In the genomic region with DNA sequence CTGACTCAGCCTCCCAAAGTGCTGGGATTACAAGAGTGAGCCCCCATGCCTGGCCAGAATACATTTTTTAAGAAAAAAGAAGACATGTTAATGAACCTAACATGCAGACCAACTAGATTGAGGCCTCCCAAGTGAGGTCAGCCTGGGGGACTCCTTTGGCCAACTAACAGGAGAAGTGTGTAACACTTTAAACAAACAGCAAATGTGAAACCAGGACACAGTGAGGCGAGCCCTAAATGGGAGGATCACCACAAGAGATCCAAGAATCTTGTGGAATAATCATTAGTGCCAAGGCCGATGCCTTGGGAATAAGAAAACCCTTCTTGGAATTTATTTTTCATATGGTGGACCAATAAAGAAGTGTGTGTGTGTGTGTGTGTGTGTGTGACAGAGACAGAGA, we compare ENCODE assay signal across 17 cellular contexts.
A peak's percentile ranks its signal among the peaks of the same experiment; 100 is the strongest.
DNase-seq lines count a peak whose midpoint lies in the region; ATAC-seq and TF ChIP-seq lines count a peak whose summit lies in the region.
"Had no signal": no experiment of that assay in that cellular context is flagged by ENCODE, and none has a peak within 500 bp of the region (broad histone marks: within the 10 kb centered on the region; RNA-seq: fewer than 3 reads in every experiment).

No MANE protein-coding gene starts in this region.

- no peaks in the 10 kb centered on the region for H3K27me3 Mint-ChIP-seq in activated naive CD4-positive, alpha-beta T cell treated with anti-CD3 and anti-CD28 coated beads, Interleukin-2, amount 10 ng/mL, durations not matched to agents 7 days and 5 days
- H3K27me3 Mint-ChIP-seq in naive thymus-derived CD4-positive, alpha-beta T cell, result no peaks in the 10 kb centered on the region
- H3K27me3 Mint-ChIP-seq: effector memory CD8-positive, alpha-beta T cell had no signal

- H3K9me3 Mint-ChIP-seq in activated naive CD4-positive, alpha-beta T cell treated with anti-CD3 and anti-CD28 coated beads, Interleukin-2, amount 10 ng/mL, durations not matched to agents 7 days and 5 days, result no peaks in the 10 kb centered on the region
- no peaks in the 10 kb centered on the region for H3K9me3 Mint-ChIP-seq in naive thymus-derived CD4-positive, alpha-beta T cell
- H3K9me3 Mint-ChIP-seq: effector memory CD8-positive, alpha-beta T cell; mesothelial cell of epicardium had no signal

- H3K4me1 Mint-ChIP-seq in activated naive CD4-positive, alpha-beta T cell treated with anti-CD3 and anti-CD28 coated beads, Interleukin-2, amount 10 ng/mL, durations not matched to agents 7 days and 5 days, result peaks cover 44% of the 10 kb centered on the region
- H3K4me1 Mint-ChIP-seq in naive thymus-derived CD4-positive, alpha-beta T cell, result peaks cover 55 to 77% (median 68%) of the 10 kb centered on the region in 7 donors
- H3K4me1 Mint-ChIP-seq: mesothelial cell of epicardium had no signal

- peak overlapping the region; percentile 45 for H3K27ac Mint-ChIP-seq in activated naive CD4-positive, alpha-beta T cell treated with anti-CD3 and anti-CD28 coated beads, Interleukin-2, amount 10 ng/mL, durations not matched to agents 7 days and 5 days
- peak overlapping the region in 6 of 9 donors; percentile 3 to 68 (median 48) for H3K27ac Mint-ChIP-seq in naive thymus-derived CD4-positive, alpha-beta T cell
- H3K27ac Mint-ChIP-seq: effector memory CD8-positive, alpha-beta T cell; mesothelial cell of epicardium had no signal

- no peak for TF ChIP-seq CTCF in thoracic aorta (IDR thresholded peaks at IDR 0.05)

- H3K4me3 Mint-ChIP-seq in activated naive CD4-positive, alpha-beta T cell treated with anti-CD3 and anti-CD28 coated beads, Interleukin-2, amount 10 ng/mL, durations not matched to agents 7 days and 5 days, result no peak overlapping the region
- no peak overlapping the region for H3K4me3 Mint-ChIP-seq in naive thymus-derived CD4-positive, alpha-beta T cell
- H3K4me3 Mint-ChIP-seq: effector memory CD8-positive, alpha-beta T cell; mesothelial cell of epicardium had no signal

- DNase-seq in activated naive CD4-positive, alpha-beta T cell treated with anti-CD3 and anti-CD28 coated beads, Interleukin-2, amount 10 ng/mL, durations not matched to agents 7 days and 5 days, result no peak
- DNase-seq in activated naive CD4-positive, alpha-beta T cell treated with Interleukin-2 at 50 U/mL for 16 hours, result no peak
- DNase-seq in fibroblast of gingiva (ENCODE audit: low read depth) (peak; percentile 86), thoracic aorta (ENCODE audit: low spot score) (no peak), mucosa of gallbladder (ENCODE audit: low spot score) (no peak), NCI-H146 (lab: John Stamatoyannopoulos, UW) (no peak)
- no peak for DNase-seq in naive thymus-derived CD4-positive, alpha-beta T cell
- DNase-seq: activated CD4-positive, alpha-beta T cell treated with anti-CD3 and anti-CD28 coated beads, Interleukin-2, amount 50 U/mL, for 4 hours; COR-L47; effector memory CD8-positive, alpha-beta T cell; GF-D8; NCI-H1048; NCI-H345; SIG-M5 had no signal

- CTCF ChIA-PET in activated naive CD4-positive, alpha-beta T cell treated with anti-CD3 and anti-CD28 coated beads, Interleukin-2, amount 10 ng/mL, durations not matched to agents 7 days and 5 days (lab: Charles Lee), result interaction anchor here (0.8 kb wide), 1 partner anchor 145 kb away, joined by 3 read pairs; no protein-coding TSS in a partner anchor
- CTCF ChIA-PET in naive thymus-derived CD4-positive, alpha-beta T cell (lab: Charles Lee), result no interaction called here

- POLR2A ChIA-PET in naive thymus-derived CD4-positive, alpha-beta T cell (lab: Charles Lee), result interaction anchor here (0.8 kb wide), 2 partner anchors 57 to 58 kb away, joined by 3 to 4 read pairs; no protein-coding TSS in a partner anchor

- H3K9me3 ChIP-seq in naive thymus-derived CD4-positive, alpha-beta T cell (ENCODE audit: control insufficient read depth in 2 of 3, low read length in 3 of 3), result no peaks in the 10 kb centered on the region
- no peaks in the 10 kb centered on the region for H3K9me3 ChIP-seq in thoracic aorta

- intact Hi-C loops in naive thymus-derived CD4-positive, alpha-beta T cell (cut with micrococcal nuclease), result no loop called here

- H3K4me1 ChIP-seq in naive thymus-derived CD4-positive, alpha-beta T cell (ENCODE audit: control insufficient read depth in 2 of 2, insufficient read depth in 2 of 2, low read length in 2 of 2), result peaks cover 0 to 5% of the 10 kb centered on the region in 2 donors
- H3K4me1 ChIP-seq in thoracic aorta (ENCODE audit: control insufficient read depth in 1 of 2, low read depth in 2 of 2), result peaks cover 38 to 82% of the 10 kb centered on the region in 2 donors
- H3K4me1 ChIP-seq: parathyroid adenoma had no signal

- H3K27me3 ChIP-seq in naive thymus-derived CD4-positive, alpha-beta T cell (ENCODE audit: control insufficient read depth in 2 of 2, insufficient read depth in 2 of 2, low read length in 2 of 2), result no peaks in the 10 kb centered on the region
- H3K27me3 ChIP-seq in thoracic aorta (replicated peaks; ENCODE audit: insufficient read depth), result no peaks in the 10 kb centered on the region

- no peak overlapping the region for H3K27ac ChIP-seq in naive thymus-derived CD4-positive, alpha-beta T cell (ENCODE audit: low read depth, low read length)
- H3K27ac ChIP-seq in thoracic aorta, result peak overlapping the region; percentile 27 to 55
- H3K27ac ChIP-seq: parathyroid adenoma had no signal

- H3K36me3 ChIP-seq in naive thymus-derived CD4-positive, alpha-beta T cell (ENCODE audit: control insufficient read depth in 2 of 3, insufficient read depth in 3 of 3, low read length in 3 of 3), result no peaks in the 10 kb centered on the region
- no peaks in the 10 kb centered on the region for H3K36me3 ChIP-seq in thoracic aorta

- H3K36me3 Mint-ChIP-seq in activated naive CD4-positive, alpha-beta T cell treated with anti-CD3 and anti-CD28 coated beads, Interleukin-2, amount 10 ng/mL, durations not matched to agents 7 days and 5 days, result no peaks in the 10 kb centered on the region
- H3K36me3 Mint-ChIP-seq in naive thymus-derived CD4-positive, alpha-beta T cell, result peaks cover 0 to 14% (median 0%) of the 10 kb centered on the region in 5 donors
- H3K36me3 Mint-ChIP-seq: mesothelial cell of epicardium had no signal

- ATAC-seq in naive thymus-derived CD4-positive, alpha-beta T cell, result no peak
- no peak for ATAC-seq in thoracic aorta (ENCODE audit: insufficient number of reproducible peaks, low FRiP score, low read depth)
- no peak for ATAC-seq in HG02571 (IDR thresholded peaks at IDR 0.05; ENCODE audit: unreplicated experiment)
- ATAC-seq: effector memory CD8-positive, alpha-beta T cell had no signal

- H3K4me3 ChIP-seq in naive thymus-derived CD4-positive, alpha-beta T cell (ENCODE audit: low read length), result no peak overlapping the region
- no peak overlapping the region for H3K4me3 ChIP-seq in thoracic aorta
